ENCODE assay signal across 8 cellular contexts in the genomic region with DNA sequence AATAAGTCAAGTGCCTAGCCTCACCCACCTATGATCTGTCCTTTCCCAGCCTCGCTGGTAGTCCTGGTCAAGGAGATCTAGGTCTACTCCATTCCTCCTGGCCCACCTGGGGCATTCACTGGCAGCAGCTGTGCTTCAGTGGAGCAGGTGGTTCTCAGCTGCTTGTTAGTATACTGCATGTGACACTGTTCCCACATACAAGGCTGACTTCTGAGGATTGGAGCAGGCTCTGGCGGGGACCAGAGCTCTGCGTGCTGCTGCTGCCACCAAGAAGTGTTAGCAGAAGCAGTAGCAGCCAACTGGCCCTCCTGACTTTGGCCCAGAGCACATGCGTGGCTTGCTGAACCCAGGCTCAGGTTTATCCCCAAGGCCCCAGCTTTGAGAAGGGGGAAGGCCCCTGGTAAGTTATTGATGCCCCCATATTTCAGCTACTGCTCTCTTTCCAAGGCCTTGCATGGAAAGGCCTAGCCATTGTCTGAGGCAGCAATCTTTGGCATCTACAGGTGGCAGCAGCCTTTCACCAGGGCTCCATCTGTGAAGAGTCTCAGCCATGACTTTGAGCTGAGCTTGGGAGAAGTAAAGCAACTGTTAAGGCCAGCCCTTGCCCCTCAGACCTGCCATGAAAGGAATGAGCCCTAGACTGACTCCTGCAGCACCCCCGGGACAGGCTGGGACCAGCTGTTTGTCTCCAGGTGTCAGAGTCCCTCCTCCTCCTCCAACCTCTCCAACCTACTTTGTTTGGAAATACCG. TPM values are rescaled to one million over a fixed set of nuclear protein-coding genes. Genes with fewer than 3 reads are reported as not detected.
DNase-seq lines count a peak whose midpoint lies in the region; ATAC-seq and TF ChIP-seq lines count a peak whose summit lies in the region.
"Had no signal": no experiment of that assay in that cellular context is flagged by ENCODE, and none has a peak within 500 bp of the region (broad histone marks: within the 10 kb centered on the region; RNA-seq: fewer than 3 reads in every experiment).

No MANE protein-coding gene starts in this region.

- peaks cover 21% of the 10 kb centered on the region for H3K36me3 ChIP-seq in SJCRH30
- H3K36me3 ChIP-seq in gastroesophageal sphincter, result peaks cover 0 to 86% of the 10 kb centered on the region in 2 donors
- H3K36me3 ChIP-seq in smooth muscle cell (ENCODE audit: low read depth), result no peaks in the 10 kb centered on the region

- H3K27me3 ChIP-seq in SJCRH30, result no peaks in the 10 kb centered on the region
- H3K27me3 ChIP-seq in gastroesophageal sphincter, result no peaks in the 10 kb centered on the region
- H3K27me3 ChIP-seq in smooth muscle cell (ENCODE audit: low read depth), result no peaks in the 10 kb centered on the region

- DNase-seq in SJCRH30 (peak in 1 of 2 experiments; percentile 34), smooth muscle cell (lab: John Stamatoyannopoulos, UW; ENCODE audit: unreplicated experiment) (no peak), nucleus accumbens (lab: John Stamatoyannopoulos, UW) (no peak), kidney glomerular epithelial cell (lab: John Stamatoyannopoulos, UW) (no peak)
- DNase-seq in stimulated activated naive CD8-positive, alpha-beta T cell treated with anti-CD3 and anti-CD28 coated beads, Interleukin-15, Interleukin-2, amounts not matched to agents 100 U/mL and 50 U/mL, for 24 hours, result no peak
- DNase-seq: activated CD4-positive, alpha-beta T cell treated with anti-CD3 and anti-CD28 coated beads for 48 hours; NCI-H2029 treated with DMSO at 0.1 percent for 48 hours had no signal

- no peak for TF ChIP-seq POLR2A in gastroesophageal sphincter (IDR thresholded peaks at IDR 0.05)

- 41% methylated on average over 2 of the region's 6 CpGs; no CpG with 5 or more reads in 1 of the 2 donors for WGBS in gastroesophageal sphincter (ENCODE audit: low coverage in 1 of 2), 2 donors
- WGBS in smooth muscle cell (ENCODE audit: low lambda C conversion rate), result 83% methylated on average over 6 of the region's 6 CpGs

- no peaks in the 10 kb centered on the region for H3K79me2 ChIP-seq in smooth muscle cell (ENCODE audit: low read depth)

- no peak overlapping the region for H2AFZ ChIP-seq in smooth muscle cell (ENCODE audit: low read depth)

- peak overlapping the region; percentile 70 for H3K4me2 ChIP-seq in smooth muscle cell

- no peak overlapping the region for H3K9ac ChIP-seq in smooth muscle cell (ENCODE audit: low read depth)

- H3F3A ChIP-seq in smooth muscle cell (ENCODE audit: low read depth), result peaks cover 29% of the 10 kb centered on the region

- TF ChIP-seq CTCF in gastroesophageal sphincter (IDR thresholded peaks at IDR 0.05) (no peak), smooth muscle cell (IDR thresholded peaks at IDR 0.05; ENCODE audit: borderline replicate concordance, insufficient read depth, poor library complexity, severe bottlenecking) (no peak)

- TF ChIP-seq EP300 in gastroesophageal sphincter (IDR thresholded peaks at IDR 0.05), result no peak

- H3K4me1 ChIP-seq in SJCRH30, result peaks cover 37% of the 10 kb centered on the region
- H3K4me1 ChIP-seq in gastroesophageal sphincter, result peaks cover 4 to 45% (median 29%) of the 10 kb centered on the region in 3 donors
- peaks cover 21% of the 10 kb centered on the region for H3K4me1 ChIP-seq in smooth muscle cell (ENCODE audit: low read depth)

- ATAC-seq in gastroesophageal sphincter, result no peak
- no peak for ATAC-seq in stimulated activated naive CD8-positive, alpha-beta T cell treated with anti-CD3 and anti-CD28 coated beads, Interleukin-15, Interleukin-2, amounts not matched to agents 100 U/mL and 50 U/mL, for 24 hours

- H3K9me3 ChIP-seq in SJCRH30 (replicated peaks) (no peaks in the 10 kb centered on the region), gastroesophageal sphincter (no peaks in the 10 kb centered on the region), smooth muscle cell (replicated peaks; ENCODE audit: low read depth) (no peaks in the 10 kb centered on the region)

- H3K27ac ChIP-seq in SJCRH30 (peak overlapping the region; percentile 83; the same call in 1 of the 2 replicates), gastroesophageal sphincter (peak overlapping the region in 3 of 4 donors; percentile 77 to 86 (median 81)), smooth muscle cell (ENCODE audit: low read depth) (peak overlapping the region; percentile 77)

- no peaks in the 10 kb centered on the region for H4K20me1 ChIP-seq in smooth muscle cell (ENCODE audit: low read depth)

- no peak overlapping the region for H3K4me3 ChIP-seq in SJCRH30
- no peak overlapping the region for H3K4me3 ChIP-seq in gastroesophageal sphincter
- no peak overlapping the region for H3K4me3 ChIP-seq in smooth muscle cell

RNA-seq across cellular contexts. Expression of gene ARHGAP1, which starts 26.5 kb away (rescaled TPM):
- 21.7 and 21.8 TPM in 2 replicates for total RNA-seq in SJCRH30 (2014; rRNA removed; shearing (Covaris generic))
- 100 to 1,000 TPM in 1 of 4 donors, 10 to 100 TPM in 3; 57.3 to 105 (median 64.0) TPM for total RNA-seq in gastroesophageal sphincter
- 31.0 and 40.9 TPM in 2 replicates for total RNA-seq in smooth muscle cell
- 92.8 and 98.4 TPM in 2 replicates for polyA plus RNA-seq in smooth muscle cell

RNA-seq across cellular contexts. Expression of gene ZNF408, which starts 26.9 kb away (rescaled TPM):
- total RNA-seq in SJCRH30 (2014; rRNA removed; shearing (Covaris generic)), result 8.5 and 8.7 TPM in 2 replicates
- total RNA-seq in gastroesophageal sphincter (10 to 100 TPM in 3 of 4 donors, 1 to 10 TPM in 1; 4.7 to 14.2 (median 10.4) TPM), smooth muscle cell (6.2 and 13.3 TPM in 2 replicates)
- 15.8 and 24.1 TPM in 2 replicates for polyA plus RNA-seq in smooth muscle cell

RNA-seq across cellular contexts. Expression of gene F2, which starts 45.1 kb away (rescaled TPM):
- total RNA-seq in SJCRH30 (2014; rRNA removed; shearing (Covaris generic)), result 0.06 and 0.15 TPM in 2 replicates
- 1 to 10 TPM in 1 of 4 donors, under 1 TPM in 1, not detected in 2; 0.62 to 3.6 TPM for total RNA-seq in gastroesophageal sphincter
- 0.27 TPM in 1 of 2 replicates, not detected in the other for total RNA-seq in smooth muscle cell
- polyA plus RNA-seq in smooth muscle cell, result 0.21 TPM in 1 of 2 replicates, not detected in the other

RNA-seq across cellular contexts. Expression of gene ATG13, which starts 56.5 kb away (rescaled TPM):
- 77.4 and 83.6 TPM in 2 replicates for total RNA-seq in SJCRH30 (2014; rRNA removed; shearing (Covaris generic))
- total RNA-seq in gastroesophageal sphincter, result 10 to 100 TPM; 47.8 to 81.1 (median 69.5) TPM
- total RNA-seq in smooth muscle cell, result 60.2 and 96.5 TPM in 2 replicates
- 65.6 and 66.3 TPM in 2 replicates for polyA plus RNA-seq in smooth muscle cell

RNA-seq across cellular contexts. Expression of gene HARBI1, which starts 56.9 kb away (rescaled TPM):
- total RNA-seq in SJCRH30 (2014; rRNA removed; shearing (Covaris generic)), result 8.4 and 9.3 TPM in 2 replicates
- 1 to 10 TPM; 1.9 to 4.2 (median 2.5) TPM for total RNA-seq in gastroesophageal sphincter
- total RNA-seq in smooth muscle cell, result 2.5 and 2.9 TPM in 2 replicates
- 2.4 and 5.1 TPM in 2 replicates for polyA plus RNA-seq in smooth muscle cell
